ENCODE assay signal across 1 cellular context in the genomic region with DNA sequence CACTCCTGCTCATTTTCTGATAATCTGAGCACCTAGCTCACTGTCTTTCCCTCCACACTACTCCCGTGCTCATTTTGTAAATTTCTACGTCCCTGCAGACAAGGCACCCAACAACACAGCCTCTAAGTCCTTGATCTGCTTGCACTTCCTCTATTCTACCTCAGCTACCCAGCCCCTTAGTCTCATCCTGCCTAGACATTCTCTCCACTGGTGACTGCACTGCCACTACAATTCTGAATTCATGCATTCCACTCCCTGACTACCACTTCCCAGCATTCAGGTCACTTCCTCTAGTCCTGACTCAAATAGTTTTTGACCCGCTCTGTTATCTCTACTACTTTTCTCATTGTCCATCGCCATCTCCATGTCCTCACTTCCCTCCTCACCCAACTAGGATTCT.
TF ChIP-seq lines count a peak whose summit lies in the region.

No MANE protein-coding gene starts in this region.

TF ChIP-seq in GM12878, 131 proteins besides CTCF, POLR2A, EP300 and RAD21:
- TF ChIP-seq, protein P1, sequence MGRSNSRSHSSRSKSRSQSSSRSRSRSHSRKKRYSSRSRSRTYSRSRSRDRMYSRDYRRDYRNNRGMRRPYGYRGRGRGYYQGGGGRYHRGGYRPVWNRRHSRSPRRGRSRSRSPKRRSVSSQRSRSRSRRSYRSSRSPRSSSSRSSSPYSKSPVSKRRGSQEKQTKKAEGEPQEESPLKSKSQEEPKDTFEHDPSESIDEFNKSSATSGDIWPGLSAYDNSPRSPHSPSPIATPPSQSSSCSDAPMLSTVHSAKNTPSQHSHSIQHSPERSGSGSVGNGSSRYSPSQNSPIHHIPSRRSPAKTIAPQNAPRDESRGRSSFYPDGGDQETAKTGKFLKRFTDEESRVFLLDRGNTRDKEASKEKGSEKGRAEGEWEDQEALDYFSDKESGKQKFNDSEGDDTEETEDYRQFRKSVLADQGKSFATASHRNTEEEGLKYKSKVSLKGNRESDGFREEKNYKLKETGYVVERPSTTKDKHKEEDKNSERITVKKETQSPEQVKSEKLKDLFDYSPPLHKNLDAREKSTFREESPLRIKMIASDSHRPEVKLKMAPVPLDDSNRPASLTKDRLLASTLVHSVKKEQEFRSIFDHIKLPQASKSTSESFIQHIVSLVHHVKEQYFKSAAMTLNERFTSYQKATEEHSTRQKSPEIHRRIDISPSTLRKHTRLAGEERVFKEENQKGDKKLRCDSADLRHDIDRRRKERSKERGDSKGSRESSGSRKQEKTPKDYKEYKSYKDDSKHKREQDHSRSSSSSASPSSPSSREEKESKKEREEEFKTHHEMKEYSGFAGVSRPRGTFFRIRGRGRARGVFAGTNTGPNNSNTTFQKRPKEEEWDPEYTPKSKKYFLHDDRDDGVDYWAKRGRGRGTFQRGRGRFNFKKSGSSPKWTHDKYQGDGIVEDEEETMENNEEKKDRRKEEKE (IDR thresholded peaks at IDR 0.05), result no peak
- TF ChIP-seq SPI1 (IDR thresholded peaks at IDR 0.05; ENCODE audit: borderline replicate concordance, insufficient read depth, low read depth, low read length) (peak; percentile 65; the same call in 1 of the 2 replicates), TCF3 (IDR thresholded peaks at IDR 0.05; ENCODE audit: borderline replicate concordance, insufficient read depth, low read depth, low read length) (no peak)
- TF ChIP-seq, protein P2, sequence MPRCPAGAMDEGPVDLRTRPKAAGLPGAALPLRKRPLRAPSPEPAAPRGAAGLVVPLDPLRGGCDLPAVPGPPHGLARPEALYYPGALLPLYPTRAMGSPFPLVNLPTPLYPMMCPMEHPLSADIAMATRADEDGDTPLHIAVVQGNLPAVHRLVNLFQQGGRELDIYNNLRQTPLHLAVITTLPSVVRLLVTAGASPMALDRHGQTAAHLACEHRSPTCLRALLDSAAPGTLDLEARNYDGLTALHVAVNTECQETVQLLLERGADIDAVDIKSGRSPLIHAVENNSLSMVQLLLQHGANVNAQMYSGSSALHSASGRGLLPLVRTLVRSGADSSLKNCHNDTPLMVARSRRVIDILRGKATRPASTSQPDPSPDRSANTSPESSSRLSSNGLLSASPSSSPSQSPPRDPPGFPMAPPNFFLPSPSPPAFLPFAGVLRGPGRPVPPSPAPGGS (IDR thresholded peaks at IDR 0.05; ENCODE audit: borderline replicate concordance, insufficient read depth, low read depth, low read length, poor library complexity, severe bottlenecking), result no peak
